In the genomic region with DNA sequence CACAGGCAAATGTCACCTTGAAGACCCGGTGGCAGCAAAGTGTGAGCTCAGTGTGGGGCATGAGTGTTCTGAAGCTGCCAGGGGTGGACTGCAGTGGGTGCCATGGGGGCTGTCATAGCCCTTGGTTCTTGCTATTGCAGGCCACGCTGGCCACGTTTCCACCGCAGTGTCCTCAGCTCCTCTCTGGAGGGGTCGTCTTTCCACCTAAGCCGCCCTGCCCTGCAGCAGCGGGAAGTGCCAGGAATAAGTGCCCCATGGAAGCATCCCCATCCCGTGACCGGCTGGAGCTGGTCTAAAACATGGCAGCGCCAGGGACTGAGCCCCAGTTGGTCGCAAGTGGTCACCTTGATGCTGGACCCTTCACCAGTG, we compare ENCODE assay signal across 33 cellular contexts. TPM values are rescaled to one million over a fixed set of nuclear protein-coding genes. Genes with fewer than 3 reads are reported as not detected.
"Had no signal": no experiment of that assay in that cellular context is flagged by ENCODE, and none has a peak within 500 bp of the region (broad histone marks: within the 10 kb centered on the region; RNA-seq: fewer than 3 reads in every experiment).

No MANE protein-coding gene starts in this region.

- H3K27ac Mint-ChIP-seq: activated B cell treated with CpG ODN at 0.5 μM for 24 hours; activated CD4-positive, alpha-beta memory T cell treated with anti-CD3 and anti-CD28 coated beads for 36 hours; activated naive CD4-positive, alpha-beta T cell treated with anti-CD3 and anti-CD28 coated beads, Interleukin-2, amount 50 U/mL, for 24 hours; activated naive CD8-positive, alpha-beta T cell treated with anti-CD3 and anti-CD28 coated beads, Interleukin-2, amount 10 ng/mL, durations not matched to agents 7 days and 5 days had no signal

- H3K9me3 ChIP-seq: ascending aorta, MG63 had no signal

- H3K4me3 Mint-ChIP-seq: activated B cell treated with CpG ODN at 0.5 μM for 24 hours; activated CD4-positive, alpha-beta memory T cell treated with anti-CD3 and anti-CD28 coated beads for 36 hours; activated naive CD4-positive, alpha-beta T cell treated with anti-CD3 and anti-CD28 coated beads, Interleukin-2, amount 50 U/mL, for 24 hours; activated naive CD8-positive, alpha-beta T cell treated with anti-CD3 and anti-CD28 coated beads, Interleukin-2, amount 10 ng/mL, durations not matched to agents 7 days and 5 days had no signal

- H3K27me3 ChIP-seq: ascending aorta, MG63 had no signal

- H3K36me3 Mint-ChIP-seq: activated CD4-positive, alpha-beta memory T cell treated with anti-CD3 and anti-CD28 coated beads for 36 hours; activated naive CD4-positive, alpha-beta T cell treated with anti-CD3 and anti-CD28 coated beads, Interleukin-2, amount 50 U/mL, for 24 hours; activated naive CD8-positive, alpha-beta T cell treated with anti-CD3 and anti-CD28 coated beads, Interleukin-2, amount 10 ng/mL, durations not matched to agents 7 days and 5 days had no signal

- DNase-seq: activated B cell treated with CpG ODN at 0.5 μM for 24 hours; activated CD4-positive, alpha-beta memory T cell treated with anti-CD3 and anti-CD28 coated beads for 36 hours; activated CD4-positive, alpha-beta T cell treated with anti-CD3 and anti-CD28 coated beads for 4 hours; activated CD4-positive, alpha-beta T cell treated with anti-CD3 and anti-CD28 coated beads, Interleukin-2, amount 50 U/mL, for 1 hour; activated CD4-positive, CD25-positive, alpha-beta regulatory T cell treated with anti-CD3 and anti-CD28 coated beads, Interleukin-2, amount 50 U/mL, for 72 hours; activated effector memory CD4-positive, alpha-beta T cell treated with Interleukin-2 at 50 U/mL for 16 hours; activated naive CD8-positive, alpha-beta T cell treated with anti-CD3 and anti-CD28 coated beads, Interleukin-2, amount 10 ng/mL, durations not matched to agents 7 days and 5 days; activated T-cell treated with anti-CD3 and anti-CD28 coated beads for 4 hours; activated T-cell treated with anti-CD3 and anti-CD28 coated beads, Interleukin-2, amount 50 U/mL, for 48 hours; amygdala; Kasumi-1; KG1; MG63; NCI-H1048; NCI-H1105 treated with DMSO at 0.1 percent for 48 hours; NCI-H1436; NCI-H1694; NCI-H1930; NCI-H2081 treated with DMSO at 0.1 percent for 48 hours; NCI-H345; NCI-H524 treated with DMSO at 0.1 percent for 48 hours; NK-92 treated with Interleukin-12 subunit alpha and Interleukin-12 subunit beta, amount 100 ng/mL, for 24 hours; Right ventricle myocardium superior; SW 1271; T-helper 1 cell; T-helper 2 cell; T-helper 9 cell had no signal

- H3K27ac ChIP-seq: ascending aorta, VCaP had no signal

- H3K36me3 ChIP-seq: ascending aorta, MG63 had no signal

- H3K9me3 Mint-ChIP-seq: activated B cell treated with CpG ODN at 0.5 μM for 24 hours; activated CD4-positive, alpha-beta memory T cell treated with anti-CD3 and anti-CD28 coated beads for 36 hours; activated naive CD4-positive, alpha-beta T cell treated with anti-CD3 and anti-CD28 coated beads, Interleukin-2, amount 50 U/mL, for 24 hours; activated naive CD8-positive, alpha-beta T cell treated with anti-CD3 and anti-CD28 coated beads, Interleukin-2, amount 10 ng/mL, durations not matched to agents 7 days and 5 days had no signal

- H3K4me1 ChIP-seq: ascending aorta had no signal

- H3K4me3 ChIP-seq: ascending aorta, MG63 had no signal

RNA-seq across cellular contexts. Expression of a gene that starts 6.9 kb away (rescaled TPM):
- total RNA-seq: activated B cell treated with CpG ODN at 0.5 μM for 24 hours; activated CD4-positive, alpha-beta memory T cell treated with anti-CD3 and anti-CD28 coated beads for 36 hours; activated naive CD8-positive, alpha-beta T cell treated with anti-CD3 and anti-CD28 coated beads, Interleukin-2, amount 10 ng/mL, durations not matched to agents 7 days and 5 days; ascending aorta; NCI-H460; OCI-LY7; Right ventricle myocardium superior had no signal
- polyA plus RNA-seq: adipose tissue had no signal
